Comparison of ENCODE assay signal across 15 cellular contexts in the genomic region with DNA sequence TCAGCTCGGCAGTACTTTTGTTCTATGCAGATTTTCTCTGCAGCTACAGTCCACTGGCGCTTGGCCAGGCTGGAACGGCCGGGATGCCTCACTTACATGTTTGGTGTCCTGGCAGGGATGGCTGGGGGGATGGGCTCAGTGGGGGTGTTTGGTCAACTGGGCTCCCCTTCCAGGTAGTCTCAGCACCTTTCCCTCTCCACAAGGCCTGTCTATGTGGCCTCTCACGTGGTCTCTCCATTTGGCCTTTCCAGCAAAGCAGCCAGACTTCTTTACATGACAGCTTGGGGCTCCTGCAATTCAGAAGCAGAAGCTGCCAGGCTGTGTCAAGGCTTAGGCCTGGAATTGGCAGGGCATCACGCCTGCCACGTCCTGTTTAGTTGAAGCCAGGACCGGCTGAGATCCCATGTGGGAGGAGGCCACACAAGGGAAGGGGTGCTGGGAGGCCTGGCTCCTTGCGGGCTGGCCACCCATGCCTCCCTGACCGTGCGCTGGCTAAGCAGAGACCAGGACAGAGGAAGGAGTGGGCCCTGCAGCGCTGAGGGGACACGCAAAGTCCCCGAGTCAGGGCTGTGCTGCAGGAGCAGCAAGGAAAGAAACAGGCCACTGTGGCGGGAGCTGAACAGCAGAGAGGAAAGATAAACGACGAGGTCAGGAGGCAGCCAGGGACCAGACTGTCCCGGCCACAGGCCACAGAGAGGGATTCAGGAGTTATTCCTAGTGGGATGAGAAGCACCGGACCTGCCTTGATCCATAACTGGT. TPM values are rescaled to one million over a fixed set of nuclear protein-coding genes. Genes with fewer than 3 reads are reported as not detected.
A peak's percentile ranks its signal among the peaks of the same experiment; 100 is the strongest.
DNase-seq lines count a peak whose midpoint lies in the region; ATAC-seq, FAIRE-seq and TF ChIP-seq lines count a peak whose summit lies in the region.
"Had no signal": no experiment of that assay in that cellular context is flagged by ENCODE, and none has a peak within 500 bp of the region (broad histone marks: within the 10 kb centered on the region; RNA-seq: fewer than 3 reads in every experiment).

No MANE protein-coding gene starts in this region.

- TF ChIP-seq POLR2A in gastroesophageal sphincter (IDR thresholded peaks at IDR 0.05) (no peak), upper lobe of left lung (IDR thresholded peaks at IDR 0.05) (no peak)

- H3K36me3 ChIP-seq in gastroesophageal sphincter (no peaks in the 10 kb centered on the region), upper lobe of left lung (no peaks in the 10 kb centered on the region), kidney (ENCODE audit: control insufficient read depth in 1 of 2, insufficient read depth in 2 of 2, low read length in 2 of 2) (no peaks in the 10 kb centered on the region)

- TF ChIP-seq CTCF in gastroesophageal sphincter (IDR thresholded peaks at IDR 0.05) (no peak), nephron progenitor cell (IDR thresholded peaks at IDR 0.05) (no peak), upper lobe of left lung (IDR thresholded peaks at IDR 0.05) (no peak), GM13977 (IDR thresholded peaks at IDR 0.05; ENCODE audit: extremely low read depth, insufficient read depth, missing control alignments) (no peak), kidney (IDR thresholded peaks at IDR 0.05; ENCODE audit: borderline replicate concordance, extremely low read depth, insufficient read depth) (no peak)

- intact Hi-C loops in kidney (cut with DNase I): loop anchor here (10.0 kb wide), 1 partner anchor 503 kb away; no protein-coding TSS in a partner anchor

- in situ Hi-C loops in GM13977 (cut with MboI; ENCODE audit: low pct_unique_long_range_greater_than_20kb, low sequenced_read_pairs, unreplicated experiment): no loop called here

- peak overlapping the region in 3 of 4 donors; percentile 79 to 84 (median 80) for H3K27ac ChIP-seq in gastroesophageal sphincter
- peak overlapping the region in 2 of 4 donors; percentile 45 to 52 for H3K27ac ChIP-seq in upper lobe of left lung
- H3K27ac ChIP-seq in kidney (ENCODE audit: low read depth in 2 of 2, low read length in 2 of 2): no peak overlapping the region
- H3K27ac ChIP-seq: A549 had no signal

- FAIRE-seq in kidney (lab: Jason Lieb, UNC): no peak
- FAIRE-seq: A549, G401.6 had no signal

- no peak for TF ChIP-seq EP300 in gastroesophageal sphincter (IDR thresholded peaks at IDR 0.05)
- TF ChIP-seq EP300 in upper lobe of left lung (IDR thresholded peaks at IDR 0.05): no peak

- DNase-seq in activated effector memory CD4-positive, alpha-beta T cell treated with anti-CD3 and anti-CD28 coated beads, Interleukin-2, amount 50 U/mL, for 16 hours: peak; percentile 50
- no peak for DNase-seq in activated effector memory CD4-positive, alpha-beta T cell treated with Interleukin-2 at 50 U/mL for 16 hours
- no peak for DNase-seq in nephron progenitor cell
- peak; percentile 21 to 77 for DNase-seq in upper lobe of left lung
- no peak for DNase-seq in GM13977 (ENCODE audit: low spot score)
- no peak for DNase-seq in kidney
- DNase-seq: activated T-cell treated with anti-CD3 and anti-CD28 coated beads for 4 hours, NCI-H1105, OCI-M1 had no signal

- H3K9me3 ChIP-seq in gastroesophageal sphincter (no peaks in the 10 kb centered on the region), upper lobe of left lung (no peaks in the 10 kb centered on the region), kidney (ENCODE audit: control insufficient read depth in 1 of 2, low read length in 2 of 2) (no peaks in the 10 kb centered on the region)
- H3K9me3 ChIP-seq: A549 had no signal

- H3K4me1 ChIP-seq in gastroesophageal sphincter (peaks cover 0 to 43% (median 10%) of the 10 kb centered on the region in 3 donors), upper lobe of left lung (peaks cover 0 to 20% (median 9%) of the 10 kb centered on the region in 4 donors), kidney (ENCODE audit: control insufficient read depth in 1 of 2, insufficient read depth in 1 of 2, low read depth in 1 of 2, low read length in 2 of 2) (peaks cover 0 to 10% of the 10 kb centered on the region in 2 donors)
- H3K4me1 ChIP-seq: A549 had no signal

- H3K4me3 Mint-ChIP-seq in nephron progenitor cell: no peak overlapping the region

- peaks cover 9% of the 10 kb centered on the region for H3K36me3 Mint-ChIP-seq in nephron progenitor cell (ENCODE audit: low read depth)

- no peaks in the 10 kb centered on the region for H3K27me3 Mint-ChIP-seq in nephron progenitor cell (ENCODE audit: low read depth, poor library complexity)

- H3K27me3 ChIP-seq in gastroesophageal sphincter (no peaks in the 10 kb centered on the region), upper lobe of left lung (no peaks in the 10 kb centered on the region)

- 51 to 75% methylated on average over 5 to 7 of the region's 19 CpGs for WGBS in gastroesophageal sphincter (ENCODE audit: low coverage in 1 of 2), 2 donors
- WGBS in upper lobe of left lung, 2 donors: 70 to 82% methylated on average over 14 to 19 of the region's 19 CpGs

- H3K4me1 Mint-ChIP-seq in nephron progenitor cell: peaks cover 52% of the 10 kb centered on the region

- ATAC-seq in gastroesophageal sphincter (peak; percentile 17), upper lobe of left lung (ENCODE audit: low FRiP score in 2 of 2) (peak; percentile 31 to 55), HG03025 (IDR thresholded peaks at IDR 0.05; ENCODE audit: low FRiP score, unreplicated experiment) (no peak)

- H3K4me3 ChIP-seq in gastroesophageal sphincter (no peak overlapping the region), upper lobe of left lung (no peak overlapping the region), kidney (ENCODE audit: low read length in 2 of 2) (no peak overlapping the region)
- H3K4me3 ChIP-seq: A549 had no signal

- H3K27ac Mint-ChIP-seq in nephron progenitor cell: peak overlapping the region; percentile 87

- H3K9ac ChIP-seq in kidney (ENCODE audit: low read length in 2 of 2): no peak overlapping the region

- H3K9me3 Mint-ChIP-seq in nephron progenitor cell: peaks cover 13% of the 10 kb centered on the region

RNA-seq across cellular contexts. Expression of gene MGME1, which starts 38.9 kb away (rescaled TPM):
- total RNA-seq in gastroesophageal sphincter: 10 to 100 TPM in 2 of 4 donors, 1 to 10 TPM in 2; 6.3 to 13.5 (median 9.9) TPM
- total RNA-seq in upper lobe of left lung: 10 to 100 TPM in 5 of 6 donors, 1 to 10 TPM in 1; 9.4 to 22.0 (median 13.3) TPM
- total RNA-seq in kidney: 15.5 TPM
- polyA plus RNA-seq in kidney (ENCODE audit: insufficient read depth, low read depth, low replicate concordance): 16.7 TPM

RNA-seq across cellular contexts. Expression of gene SNX5, which starts 39.1 kb away (rescaled TPM):
- total RNA-seq in gastroesophageal sphincter: 10 to 100 TPM; 47.5 to 90.9 (median 70.2) TPM
- 100 to 1,000 TPM in 4 of 6 donors, 10 to 100 TPM in 2; 72.0 to 177 (median 111) TPM for total RNA-seq in upper lobe of left lung
- total RNA-seq in kidney: 94.9 TPM
- 133 TPM for polyA plus RNA-seq in kidney (ENCODE audit: insufficient read depth, low read depth, low replicate concordance)

RNA-seq across cellular contexts. Expression of gene OVOL2, which starts 50.0 kb away (rescaled TPM):
- total RNA-seq in gastroesophageal sphincter: under 1 TPM in 1 of 4 donors, not detected in 3; 0.69 TPM
- total RNA-seq in upper lobe of left lung: 10 to 100 TPM in 4 of 6 donors, 1 to 10 TPM in 2; 6.6 to 36.7 (median 19.2) TPM
- 4.8 TPM for total RNA-seq in kidney
- polyA plus RNA-seq in kidney (ENCODE audit: insufficient read depth, low read depth, low replicate concordance): 4.1 TPM
- total RNA-seq: fibroblast of villous mesenchyme, NCI-H460 had no signal
- polyA plus RNA-seq: A549 had no signal

Comparison
In these comparisons a context has a peak if more than half of its experiments do, and no peak if none do; other contexts are left out.
1. DNase-seq: peak in activated effector memory CD4-positive, alpha-beta T cell treated with anti-CD3 and anti-CD28 coated beads, Interleukin-2, amount 50 U/mL, for 16 hours (single experiment) and upper lobe of left lung (2 of 2); none in activated effector memory CD4-positive, alpha-beta T cell treated with Interleukin-2 at 50 U/mL for 16 hours (single experiment), nephron progenitor cell (single experiment), GM13977 (single experiment) and kidney (single experiment).
2. H3K27ac ChIP-seq: peak in gastroesophageal sphincter (3 of 4); none in kidney (0 of 2).